19 cellular contexts compared by ENCODE assay signal in genomic region chr17:1686086-1686485, GRCh38. TPM values are rescaled to one million over a fixed set of nuclear protein-coding genes. Genes with fewer than 3 reads are reported as not detected.
DNase-seq lines count a peak whose midpoint lies in the region; ATAC-seq and TF ChIP-seq lines count a peak whose summit lies in the region.
"Had no signal": no experiment of that assay in that cellular context is flagged by ENCODE, and none has a peak within 500 bp of the region (broad histone marks: within the 10 kb centered on the region; RNA-seq: fewer than 3 reads in every experiment).

No MANE protein-coding gene starts in this region.

- intact Hi-C loops in CD4-positive, alpha-beta T cell (cut with DNase I, micrococcal nuclease): loop anchor here in 1 of 2 experiments (2.0 to 10.0 kb wide), 2 partner anchors 27 to 359 kb away; partner anchors contain the start of gene OVCA2

- H3K36me3 Mint-ChIP-seq in CD4-positive, alpha-beta T cell (ENCODE audit: low read depth): peaks cover 38% of the 10 kb centered on the region
- H3K36me3 Mint-ChIP-seq in activated naive CD8-positive, alpha-beta T cell treated with anti-CD3 and anti-CD28 coated beads, Interleukin-2, amount 10 ng/mL, durations not matched to agents 7 days and 5 days: peaks cover 25% of the 10 kb centered on the region
- peaks cover 11 to 19% of the 10 kb centered on the region in 2 donors for H3K36me3 Mint-ChIP-seq in naive B cell

- H3K27ac ChIP-seq in CD4-positive, alpha-beta T cell (ENCODE audit: low read depth, low read length): no peak overlapping the region
- H3K27ac ChIP-seq: epithelial cell of prostate, KMS-11, neutrophil, SJSA1 had no signal

- no peak for ATAC-seq in CD4-positive, alpha-beta T cell (ENCODE audit: poor library complexity)
- ATAC-seq in activated naive CD8-positive, alpha-beta T cell treated with anti-CD3 and anti-CD28 coated beads, Interleukin-2, amount 10 ng/mL, durations not matched to agents 7 days and 5 days (ENCODE audit: low read depth): no peak
- ATAC-seq in naive B cell (ENCODE audit: low read depth in 2 of 2): no peak
- ATAC-seq: sciatic nerve had no signal

- no peak for TF ChIP-seq CTCF in CD4-positive, alpha-beta T cell (IDR thresholded peaks at IDR 0.05)

- no peaks in the 10 kb centered on the region for H3K9me3 Mint-ChIP-seq in CD4-positive, alpha-beta T cell
- no peaks in the 10 kb centered on the region for H3K9me3 Mint-ChIP-seq in activated naive CD8-positive, alpha-beta T cell treated with anti-CD3 and anti-CD28 coated beads, Interleukin-2, amount 10 ng/mL, durations not matched to agents 7 days and 5 days
- H3K9me3 Mint-ChIP-seq in naive B cell: peaks cover 0 to 2% (median 0%) of the 10 kb centered on the region in 7 donors

- H3K27me3 Mint-ChIP-seq in CD4-positive, alpha-beta T cell: no peaks in the 10 kb centered on the region
- no peaks in the 10 kb centered on the region for H3K27me3 Mint-ChIP-seq in activated naive CD8-positive, alpha-beta T cell treated with anti-CD3 and anti-CD28 coated beads, Interleukin-2, amount 10 ng/mL, durations not matched to agents 7 days and 5 days
- peaks cover 0 to 4% (median 0%) of the 10 kb centered on the region in 3 donors for H3K27me3 Mint-ChIP-seq in naive B cell

- no peaks in the 10 kb centered on the region for H3K27me3 ChIP-seq in CD4-positive, alpha-beta T cell (ENCODE audit: control insufficient read depth, insufficient read depth, low read length)
- H3K27me3 ChIP-seq: BLaER1 treated with 17β-estradiol and CSF1 and Interleukin-3, amounts not matched to agents 10 nM and 100 nM; neutrophil; SJSA1 had no signal

- DNase-seq in CD4-positive, alpha-beta T cell: no peak
- DNase-seq in Daoy (ENCODE audit: low read depth) (peak; percentile 24), naive B cell (no peak), LoVo (ENCODE audit: low spot score) (no peak), SW 1271 (lab: John Stamatoyannopoulos, UW) (no peak)
- no peak for DNase-seq in activated naive CD8-positive, alpha-beta T cell treated with anti-CD3 and anti-CD28 coated beads, Interleukin-2, amount 10 ng/mL, durations not matched to agents 7 days and 5 days
- no peak for DNase-seq in activated effector memory CD4-positive, alpha-beta T cell treated with anti-CD3 and anti-CD28 coated beads, Interleukin-2, amount 50 U/mL, for 16 hours
- DNase-seq: anterior cingulate cortex; DMS79 treated with DMSO at 0.1 percent for 48 hours; NCI-H1417 treated with DMSO at 0.1 percent for 48 hours; NCI-H446 treated with DMSO at 0.1 percent for 48 hours; stimulated activated CD4-positive, alpha-beta T cell treated with anti-CD3 and anti-CD28 coated beads, Interleukin-1b, Interleukin-23, amount 100 ng/mL, for 48 hours; WERI-Rb-1 had no signal

- POLR2A ChIA-PET in CD4-positive, alpha-beta T cell (lab: Charles Lee): interaction anchor here (3.3 kb wide), 1 partner anchor 30 kb away, joined by 52 read pairs; no protein-coding TSS in a partner anchor
- POLR2A ChIA-PET in activated naive CD8-positive, alpha-beta T cell treated with anti-CD3 and anti-CD28 coated beads, Interleukin-2, amount 10 ng/mL, durations not matched to agents 7 days and 5 days (lab: Charles Lee): no interaction called here

- CTCF ChIA-PET in CD4-positive, alpha-beta T cell (lab: Charles Lee): no interaction called here

- H3K9me3 ChIP-seq in CD4-positive, alpha-beta T cell (ENCODE audit: control insufficient read depth, low read length): no peaks in the 10 kb centered on the region
- H3K9me3 ChIP-seq: neutrophil, SJSA1 had no signal

- no peak overlapping the region for H3K4me3 Mint-ChIP-seq in CD4-positive, alpha-beta T cell
- H3K4me3 Mint-ChIP-seq in activated naive CD8-positive, alpha-beta T cell treated with anti-CD3 and anti-CD28 coated beads, Interleukin-2, amount 10 ng/mL, durations not matched to agents 7 days and 5 days: peak overlapping the region; percentile 10
- peak overlapping the region in 5 of 8 donors; percentile 11 to 50 (median 26) for H3K4me3 Mint-ChIP-seq in naive B cell

- H3K27ac Mint-ChIP-seq in CD4-positive, alpha-beta T cell: peak overlapping the region; percentile 37
- H3K27ac Mint-ChIP-seq in activated naive CD8-positive, alpha-beta T cell treated with anti-CD3 and anti-CD28 coated beads, Interleukin-2, amount 10 ng/mL, durations not matched to agents 7 days and 5 days: no peak overlapping the region
- H3K27ac Mint-ChIP-seq in naive B cell: peak overlapping the region in 2 of 6 donors; percentile 74 to 84

- H3K4me1 Mint-ChIP-seq in CD4-positive, alpha-beta T cell (ENCODE audit: low read depth): peaks cover 37% of the 10 kb centered on the region
- peaks cover 26% of the 10 kb centered on the region for H3K4me1 Mint-ChIP-seq in activated naive CD8-positive, alpha-beta T cell treated with anti-CD3 and anti-CD28 coated beads, Interleukin-2, amount 10 ng/mL, durations not matched to agents 7 days and 5 days
- peaks cover 27 to 37% (median 35%) of the 10 kb centered on the region in 3 donors for H3K4me1 Mint-ChIP-seq in naive B cell

RNA-seq across cellular contexts. Expression of gene PRPF8, which starts 1.4 kb away (rescaled TPM):
- 100 to 1,000 TPM; 550 to 572 TPM for total RNA-seq in CD4-positive, alpha-beta T cell
- 63.9 and 93.3 TPM in 2 replicates for total RNA-seq in Daoy (2014; rRNA removed; shearing (Covaris generic))
- total RNA-seq in activated naive CD8-positive, alpha-beta T cell treated with anti-CD3 and anti-CD28 coated beads, Interleukin-2, amount 10 ng/mL, durations not matched to agents 7 days and 5 days: 100 to 1,000 TPM; 346 to 350 TPM
- polyA plus RNA-seq in naive B cell (ENCODE audit: low read depth in 6 of 6): 100 to 1,000 TPM in 5 of 6 donors, 10 to 100 TPM in 1; 54.2 to 184 (median 139) TPM

RNA-seq across cellular contexts. Expression of gene TLCD2, which starts 24.1 kb away (rescaled TPM):
- total RNA-seq in CD4-positive, alpha-beta T cell: under 1 TPM; 0.19 to 0.34 TPM
- 0.17 and 0.71 TPM in 2 replicates for total RNA-seq in Daoy (2014; rRNA removed; shearing (Covaris generic))
- total RNA-seq in activated naive CD8-positive, alpha-beta T cell treated with anti-CD3 and anti-CD28 coated beads, Interleukin-2, amount 10 ng/mL, durations not matched to agents 7 days and 5 days: under 1 TPM; 0.20 to 0.30 TPM
- not detected for polyA plus RNA-seq in naive B cell (ENCODE audit: low read depth in 6 of 6)

RNA-seq across cellular contexts. Expression of gene RILP, which starts 36.4 kb away (rescaled TPM):
- total RNA-seq in CD4-positive, alpha-beta T cell: 1 to 10 TPM; 1.3 to 1.5 TPM
- total RNA-seq in Daoy (2014; rRNA removed; shearing (Covaris generic)): 7.7 and 40.7 TPM in 2 replicates
- total RNA-seq in activated naive CD8-positive, alpha-beta T cell treated with anti-CD3 and anti-CD28 coated beads, Interleukin-2, amount 10 ng/mL, durations not matched to agents 7 days and 5 days: 1 to 10 TPM; 8.2 to 8.9 TPM
- 1 to 10 TPM in 4 of 6 donors, under 1 TPM in 1, not detected in 1; 0.97 to 1.9 (median 1.3) TPM for polyA plus RNA-seq in naive B cell (ENCODE audit: low read depth in 6 of 6)

RNA-seq across cellular contexts. Expression of gene WDR81, which starts 38.4 kb away (rescaled TPM):
- 10 to 100 TPM; 24.8 to 25.0 TPM for total RNA-seq in CD4-positive, alpha-beta T cell
- total RNA-seq in Daoy (2014; rRNA removed; shearing (Covaris generic)): 16.5 and 16.7 TPM in 2 replicates
- 10 to 100 TPM; 35.8 to 36.7 TPM for total RNA-seq in activated naive CD8-positive, alpha-beta T cell treated with anti-CD3 and anti-CD28 coated beads, Interleukin-2, amount 10 ng/mL, durations not matched to agents 7 days and 5 days
- 10 to 100 TPM in 3 of 6 donors, 1 to 10 TPM in 3; 2.1 to 19.1 (median 9.9) TPM for polyA plus RNA-seq in naive B cell (ENCODE audit: low read depth in 6 of 6)

RNA-seq across cellular contexts. Expression of gene SCARF1, which starts 40.6 kb away (rescaled TPM):
- under 1 TPM; 0.41 to 0.45 TPM for total RNA-seq in CD4-positive, alpha-beta T cell
- total RNA-seq in Daoy (2014; rRNA removed; shearing (Covaris generic)): 2.1 and 4.0 TPM in 2 replicates
- 1 to 10 TPM; 6.0 to 6.5 TPM for total RNA-seq in activated naive CD8-positive, alpha-beta T cell treated with anti-CD3 and anti-CD28 coated beads, Interleukin-2, amount 10 ng/mL, durations not matched to agents 7 days and 5 days
- polyA plus RNA-seq in naive B cell (ENCODE audit: low read depth in 6 of 6): under 1 TPM in 2 of 6 donors, not detected in 4; 0.13 to 0.32 TPM
